ENCODE assay signal across 17 cellular contexts in genomic region chr5:84218546-84218945, GRCh38.
DNase-seq lines count a peak whose midpoint lies in the region; ATAC-seq lines count a peak whose summit lies in the region.
"Had no signal": no experiment of that assay in that cellular context is flagged by ENCODE, and none has a peak within 500 bp of the region (broad histone marks: within the 10 kb centered on the region; RNA-seq: fewer than 3 reads in every experiment).

No MANE protein-coding gene starts in this region.

- no peaks in the 10 kb centered on the region for H3K27me3 Mint-ChIP-seq in activated CD4-positive, alpha-beta T cell treated with anti-CD3 and anti-CD28 coated beads, Interleukin-2, amount 10 ng/mL, durations not matched to agents 7 days and 5 days
- H3K27me3 Mint-ChIP-seq in stimulated activated naive B cell treated with anti-CD40 and anti-IgM and Interleukin-4, amounts not matched to agents 10 μg/mL and 1 μg/mL and 100 μg/mL, for 72 hours, result no peaks in the 10 kb centered on the region
- no peaks in the 10 kb centered on the region for H3K27me3 Mint-ChIP-seq in activated CD8-positive, alpha-beta T cell treated with anti-CD3 and anti-CD28 coated beads, Interleukin-2, amount 10 ng/mL, durations not matched to agents 7 days and 5 days (ENCODE audit: low read depth)
- peaks cover 0 to 2% (median 0%) of the 10 kb centered on the region in 3 donors for H3K27me3 Mint-ChIP-seq in immature natural killer cell (ENCODE audit: low read depth in 3 of 3)
- H3K27me3 Mint-ChIP-seq: activated CD4-positive, alpha-beta memory T cell treated with anti-CD3 and anti-CD28 coated beads, Interleukin-2, amount 10 ng/mL, durations not matched to agents 7 days and 5 days; activated naive CD8-positive, alpha-beta T cell treated with anti-CD3 and anti-CD28 coated beads, Interleukin-2, amount 50 U/mL, for 24 hours; naive B cell; T-cell had no signal

- POLR2A ChIA-PET in activated CD4-positive, alpha-beta T cell treated with anti-CD3 and anti-CD28 coated beads, Interleukin-2, amount 10 ng/mL, durations not matched to agents 7 days and 5 days (lab: Charles Lee), result no interaction called here
- POLR2A ChIA-PET in activated CD8-positive, alpha-beta T cell treated with anti-CD3 and anti-CD28 coated beads, Interleukin-2, amount 10 ng/mL, durations not matched to agents 7 days and 5 days (lab: Charles Lee), result no interaction called here

- H3K36me3 Mint-ChIP-seq in activated CD4-positive, alpha-beta T cell treated with anti-CD3 and anti-CD28 coated beads, Interleukin-2, amount 10 ng/mL, durations not matched to agents 7 days and 5 days (ENCODE audit: low read depth), result no peaks in the 10 kb centered on the region
- H3K36me3 Mint-ChIP-seq in stimulated activated naive B cell treated with anti-CD40 and anti-IgM and Interleukin-4, amounts not matched to agents 10 μg/mL and 1 μg/mL and 100 μg/mL, for 72 hours, result no peaks in the 10 kb centered on the region
- no peaks in the 10 kb centered on the region for H3K36me3 Mint-ChIP-seq in activated CD8-positive, alpha-beta T cell treated with anti-CD3 and anti-CD28 coated beads, Interleukin-2, amount 10 ng/mL, durations not matched to agents 7 days and 5 days (ENCODE audit: low read depth)
- H3K36me3 Mint-ChIP-seq in immature natural killer cell, result no peaks in the 10 kb centered on the region
- H3K36me3 Mint-ChIP-seq: naive B cell, T-cell had no signal

- H3K4me1 Mint-ChIP-seq in activated CD4-positive, alpha-beta T cell treated with anti-CD3 and anti-CD28 coated beads, Interleukin-2, amount 10 ng/mL, durations not matched to agents 7 days and 5 days, result no peaks in the 10 kb centered on the region
- no peaks in the 10 kb centered on the region for H3K4me1 Mint-ChIP-seq in stimulated activated naive B cell treated with anti-CD40 and anti-IgM and Interleukin-4, amounts not matched to agents 10 μg/mL and 1 μg/mL and 100 μg/mL, for 72 hours
- H3K4me1 Mint-ChIP-seq in activated CD8-positive, alpha-beta T cell treated with anti-CD3 and anti-CD28 coated beads, Interleukin-2, amount 10 ng/mL, durations not matched to agents 7 days and 5 days (ENCODE audit: low read depth), result no peaks in the 10 kb centered on the region
- no peaks in the 10 kb centered on the region for H3K4me1 Mint-ChIP-seq in immature natural killer cell
- H3K4me1 Mint-ChIP-seq: activated CD4-positive, alpha-beta memory T cell treated with anti-CD3 and anti-CD28 coated beads, Interleukin-2, amount 10 ng/mL, durations not matched to agents 7 days and 5 days; activated naive CD8-positive, alpha-beta T cell treated with anti-CD3 and anti-CD28 coated beads, Interleukin-2, amount 50 U/mL, for 24 hours; naive B cell; T-cell had no signal

- H3K4me3 Mint-ChIP-seq in activated CD4-positive, alpha-beta T cell treated with anti-CD3 and anti-CD28 coated beads, Interleukin-2, amount 10 ng/mL, durations not matched to agents 7 days and 5 days, result no peak overlapping the region
- H3K4me3 Mint-ChIP-seq in stimulated activated naive B cell treated with anti-CD40 and anti-IgM and Interleukin-4, amounts not matched to agents 10 μg/mL and 1 μg/mL and 100 μg/mL, for 72 hours, result no peak overlapping the region
- H3K4me3 Mint-ChIP-seq in activated CD8-positive, alpha-beta T cell treated with anti-CD3 and anti-CD28 coated beads, Interleukin-2, amount 10 ng/mL, durations not matched to agents 7 days and 5 days, result no peak overlapping the region
- no peak overlapping the region for H3K4me3 Mint-ChIP-seq in immature natural killer cell
- H3K4me3 Mint-ChIP-seq: activated CD4-positive, alpha-beta memory T cell treated with anti-CD3 and anti-CD28 coated beads, Interleukin-2, amount 10 ng/mL, durations not matched to agents 7 days and 5 days; activated naive CD8-positive, alpha-beta T cell treated with anti-CD3 and anti-CD28 coated beads, Interleukin-2, amount 50 U/mL, for 24 hours; naive B cell; T-cell had no signal

- CTCF ChIA-PET in activated CD4-positive, alpha-beta T cell treated with anti-CD3 and anti-CD28 coated beads, Interleukin-2, amount 10 ng/mL, durations not matched to agents 7 days and 5 days (lab: Charles Lee), result no interaction called here
- CTCF ChIA-PET in activated CD8-positive, alpha-beta T cell treated with anti-CD3 and anti-CD28 coated beads, Interleukin-2, amount 10 ng/mL, durations not matched to agents 7 days and 5 days (lab: Charles Lee), result no interaction called here

- no peak for DNase-seq in activated CD4-positive, alpha-beta T cell treated with anti-CD3 and anti-CD28 coated beads, Interleukin-2, amount 10 ng/mL, durations not matched to agents 7 days and 5 days
- no peak for DNase-seq in activated CD4-positive, alpha-beta T cell treated with anti-CD3 and anti-CD28 coated beads for 1 hour
- peak; percentile 68 for DNase-seq in RPMI7951 (ENCODE audit: low read depth)
- peak; percentile 72 for DNase-seq in glomerular visceral epithelial cell (ENCODE audit: extremely low spot score)
- no peak for DNase-seq in stimulated activated naive B cell treated with anti-CD40 and anti-IgM and Interleukin-4, amounts not matched to agents 10 μg/mL and 1 μg/mL and 100 μg/mL, for 72 hours
- no peak for DNase-seq in activated CD8-positive, alpha-beta T cell treated with anti-CD3 and anti-CD28 coated beads, Interleukin-2, amount 10 ng/mL, durations not matched to agents 7 days and 5 days
- DNase-seq in NCI-H1436 (lab: John Stamatoyannopoulos, UW), result no peak
- no peak for DNase-seq in immature natural killer cell
- DNase-seq: 8988T; activated CD4-positive, alpha-beta memory T cell treated with anti-CD3 and anti-CD28 coated beads, Interleukin-2, amount 10 ng/mL, durations not matched to agents 7 days and 5 days; activated naive CD8-positive, alpha-beta T cell treated with anti-CD3 and anti-CD28 coated beads, Interleukin-2, amount 50 U/mL, for 24 hours; dorsolateral prefrontal cortex; glutamatergic neuron; naive B cell; NCI-H146; stimulated activated CD4-positive, alpha-beta T cell treated with anti-CD3 and anti-CD28 coated beads, Interleukin-4, amount 100 ng/mL, for 24 hours; T-cell had no signal

- H3K27ac Mint-ChIP-seq in activated CD4-positive, alpha-beta T cell treated with anti-CD3 and anti-CD28 coated beads, Interleukin-2, amount 10 ng/mL, durations not matched to agents 7 days and 5 days, result peak overlapping the region; percentile 54
- no peak overlapping the region for H3K27ac Mint-ChIP-seq in stimulated activated naive B cell treated with anti-CD40 and anti-IgM and Interleukin-4, amounts not matched to agents 10 μg/mL and 1 μg/mL and 100 μg/mL, for 72 hours
- H3K27ac Mint-ChIP-seq in activated CD8-positive, alpha-beta T cell treated with anti-CD3 and anti-CD28 coated beads, Interleukin-2, amount 10 ng/mL, durations not matched to agents 7 days and 5 days, result no peak overlapping the region
- no peak overlapping the region for H3K27ac Mint-ChIP-seq in immature natural killer cell
- H3K27ac Mint-ChIP-seq: activated CD4-positive, alpha-beta memory T cell treated with anti-CD3 and anti-CD28 coated beads, Interleukin-2, amount 10 ng/mL, durations not matched to agents 7 days and 5 days; activated naive CD8-positive, alpha-beta T cell treated with anti-CD3 and anti-CD28 coated beads, Interleukin-2, amount 50 U/mL, for 24 hours; naive B cell; T-cell had no signal

- peak; percentile 23 to 25 for ATAC-seq in stimulated activated naive B cell treated with anti-CD40 and anti-IgM and Interleukin-4, amounts not matched to agents 10 μg/mL and 1 μg/mL and 100 μg/mL, for 72 hours (replicated peaks)
- ATAC-seq in activated CD8-positive, alpha-beta T cell treated with anti-CD3 and anti-CD28 coated beads, Interleukin-2, amount 10 ng/mL, durations not matched to agents 7 days and 5 days, result no peak
- ATAC-seq: activated naive CD8-positive, alpha-beta T cell treated with anti-CD3 and anti-CD28 coated beads, Interleukin-2, amount 50 U/mL, for 24 hours; T-cell had no signal

- no peaks in the 10 kb centered on the region for H3K9me3 Mint-ChIP-seq in activated CD4-positive, alpha-beta T cell treated with anti-CD3 and anti-CD28 coated beads, Interleukin-2, amount 10 ng/mL, durations not matched to agents 7 days and 5 days
- no peaks in the 10 kb centered on the region for H3K9me3 Mint-ChIP-seq in stimulated activated naive B cell treated with anti-CD40 and anti-IgM and Interleukin-4, amounts not matched to agents 10 μg/mL and 1 μg/mL and 100 μg/mL, for 72 hours
- no peaks in the 10 kb centered on the region for H3K9me3 Mint-ChIP-seq in activated CD8-positive, alpha-beta T cell treated with anti-CD3 and anti-CD28 coated beads, Interleukin-2, amount 10 ng/mL, durations not matched to agents 7 days and 5 days (ENCODE audit: insufficient read depth)
- peaks cover 3 to 35% (median 14%) of the 10 kb centered on the region in 6 donors for H3K9me3 Mint-ChIP-seq in immature natural killer cell
- H3K9me3 Mint-ChIP-seq: activated CD4-positive, alpha-beta memory T cell treated with anti-CD3 and anti-CD28 coated beads, Interleukin-2, amount 10 ng/mL, durations not matched to agents 7 days and 5 days had no signal

Comparison
In these comparisons a context has a peak if more than half of its experiments do, and no peak if none do; other contexts are left out.
1. DNase-seq: peak in RPMI7951 (single experiment) and glomerular visceral epithelial cell (single experiment); none in activated CD4-positive, alpha-beta T cell treated with anti-CD3 and anti-CD28 coated beads, Interleukin-2, amount 10 ng/mL, durations not matched to agents 7 days and 5 days (single experiment), activated CD4-positive, alpha-beta T cell treated with anti-CD3 and anti-CD28 coated beads for 1 hour (single experiment), stimulated activated naive B cell treated with anti-CD40 and anti-IgM and Interleukin-4, amounts not matched to agents 10 μg/mL and 1 μg/mL and 100 μg/mL, for 72 hours (single experiment), activated CD8-positive, alpha-beta T cell treated with anti-CD3 and anti-CD28 coated beads, Interleukin-2, amount 10 ng/mL, durations not matched to agents 7 days and 5 days (single experiment), NCI-H1436 (single experiment) and immature natural killer cell (0 of 3).